ENCODE assay signal across 27 cellular contexts in the genomic region with DNA sequence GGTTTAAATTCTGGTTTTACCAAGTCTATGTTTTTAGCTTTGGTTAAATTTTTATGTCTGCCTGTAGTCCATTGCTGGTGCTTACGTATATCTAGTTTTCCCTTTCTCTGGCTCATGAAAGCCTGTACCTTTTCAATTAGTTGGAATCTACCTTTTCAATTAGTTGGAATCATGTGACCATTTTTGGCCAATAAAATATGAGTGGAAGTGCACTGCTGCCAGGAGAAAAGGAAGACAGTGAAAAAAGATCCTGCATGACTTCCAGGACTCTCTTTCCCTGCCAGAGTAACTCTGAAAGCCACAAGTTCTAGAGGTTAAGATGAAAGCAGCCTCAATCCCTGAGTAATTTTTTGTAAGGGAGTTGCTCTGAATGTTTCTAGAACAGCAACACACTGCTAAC. TPM values are rescaled to one million over a fixed set of nuclear protein-coding genes. Genes with fewer than 3 reads are reported as not detected.
"Had no signal": no experiment of that assay in that cellular context is flagged by ENCODE, and none has a peak within 500 bp of the region (broad histone marks: within the 10 kb centered on the region; RNA-seq: fewer than 3 reads in every experiment).

No MANE protein-coding gene starts in this region.

- H3K36me3 ChIP-seq: stomach, suprapubic skin, thoracic aorta, thyroid gland, tibial artery, tibial nerve, transverse colon, upper lobe of left lung, upper lobe of right lung, uterus, vagina had no signal

- DNase-seq: stimulated activated CD4-positive, alpha-beta T cell treated with anti-CD3 and anti-CD28 coated beads, Interleukin-2, amount 100 ng/mL, for 48 hours; stimulated activated CD4-positive, alpha-beta T cell treated with anti-CD3 and anti-CD28 coated beads, Interleukin-4, amount 100 ng/mL, for 1 hour; stimulated activated CD4-positive, alpha-beta T cell treated with anti-CD3 and anti-CD28 coated beads, Interleukin-4, amount 100 ng/mL, for 24 hours; stimulated activated CD4-positive, alpha-beta T cell treated with anti-CD3 and anti-CD28 coated beads, Interleukin-4, amount 100 ng/mL, for 4 hours; stimulated activated CD8-positive, alpha-beta memory T cell treated with anti-CD3 and anti-CD28 coated beads, Interleukin-4, amount 100 ng/mL, for 48 hours; stimulated activated naive B cell treated with anti-CD40 and anti-IgM and Interleukin-4, amounts not matched to agents 10 μg/mL and 1 μg/mL and 100 μg/mL, for 72 hours; stimulated activated naive CD4-positive, alpha-beta T cell; stimulated activated naive CD4-positive, alpha-beta T cell treated with Interleukin-2 at 50 U/mL for 16 hours; stimulated activated naive CD8-positive, alpha-beta T cell treated with anti-CD3 and anti-CD28 coated beads, Interleukin-15, amount 100 ng/mL, for 72 hours; stimulated activated naive CD8-positive, alpha-beta T cell treated with anti-CD3 and anti-CD28 coated beads, Interleukin-15, Interleukin-2, amounts not matched to agents 100 U/mL and 50 U/mL, for 24 hours; stomach; substantia nigra; testis; thyroid gland; tibial artery; transverse colon; trophoblast cell; upper lobe of left lung; upper lobe of right lung; uterus had no signal

- H3K9me3 ChIP-seq: stomach, suprapubic skin, testis, thoracic aorta, thyroid gland, tibial artery, tibial nerve, transverse colon, upper lobe of left lung, upper lobe of right lung, uterus, vagina had no signal

- ATAC-seq: stimulated activated effector memory CD8-positive, alpha-beta T cell treated with anti-CD3 and anti-CD28 coated beads, Interleukin-12 subunit alpha, Interleukin-12 subunit beta, amount 100 ng/mL, for 72 hours; stimulated activated memory B cell treated with anti-CD40 and anti-IgM and Interleukin-4, amounts not matched to agents 10 μg/mL and 1 μg/mL and 100 μg/mL, for 72 hours; stimulated activated naive B cell treated with anti-CD40 and anti-IgM and Interleukin-4, amounts not matched to agents 10 μg/mL and 1 μg/mL and 100 μg/mL, for 72 hours; stimulated activated naive CD8-positive, alpha-beta T cell treated with anti-CD3 and anti-CD28 coated beads, Interleukin-15, amount 100 ng/mL, for 72 hours; stimulated activated naive CD8-positive, alpha-beta T cell treated with anti-CD3 and anti-CD28 coated beads, Interleukin-15, Interleukin-2, amounts not matched to agents 100 U/mL and 50 U/mL, for 24 hours; upper lobe of right lung had no signal

- H3K27ac ChIP-seq: stomach, suprapubic skin, testis, thoracic aorta, thyroid gland, tibial artery, tibial nerve, transverse colon, upper lobe of left lung, upper lobe of right lung, uterus, vagina had no signal

- H3K4me3 ChIP-seq: stomach, suprapubic skin, testis, thoracic aorta, thyroid gland, tibial artery, tibial nerve, transverse colon, upper lobe of left lung, upper lobe of right lung, uterus, vagina had no signal

- FAIRE-seq: urothelium cell line had no signal

- H3K4me1 ChIP-seq: testis, transverse colon, uterus, vagina had no signal

- H3K27me3 ChIP-seq: testis, thyroid gland, vagina had no signal

RNA-seq across cellular contexts. Expression of gene GRIK1, which starts 2.2 kb away (rescaled TPM):
- total RNA-seq: transverse colon, upper lobe of right lung had no signal
